In the genomic region with DNA sequence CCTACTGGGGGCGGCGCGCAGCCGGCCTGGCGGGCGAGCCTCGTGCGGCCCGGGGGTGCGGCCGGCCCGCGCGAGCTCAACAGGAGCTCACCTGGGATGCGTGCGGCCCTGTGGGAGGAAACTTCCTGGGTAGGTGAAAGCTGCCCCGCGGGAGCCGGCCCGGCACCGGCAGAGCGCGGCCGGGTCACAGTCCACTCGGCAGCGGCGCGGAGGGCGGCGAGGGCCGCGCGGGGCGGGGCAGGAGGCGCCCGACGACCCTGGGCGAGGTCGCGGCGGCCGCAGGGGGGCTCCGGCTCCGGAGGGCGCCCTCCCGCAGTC, we compare ENCODE assay signal across 8 cellular contexts. TPM values are rescaled to one million over a fixed set of nuclear protein-coding genes. Genes with fewer than 3 reads are reported as not detected.
A peak's percentile ranks its signal among the peaks of the same experiment; 100 is the strongest.
DNase-seq lines count a peak whose midpoint lies in the region; ATAC-seq and TF ChIP-seq lines count a peak whose summit lies in the region.

No MANE protein-coding gene starts in this region.

- H3K27ac ChIP-seq in Peyer's patch, result peak overlapping the region; percentile 92 to 100 (median 94)
- peak overlapping the region; percentile 80 for H3K27ac ChIP-seq in angular gyrus (ENCODE audit: low read depth, low read length)

- H3K27me3 ChIP-seq in Peyer's patch (no peaks in the 10 kb centered on the region), iPS-15b (ENCODE audit: control insufficient read depth, insufficient read depth, low read length) (no peaks in the 10 kb centered on the region)

- peak in 1 of 2 donors; percentile 88 for TF ChIP-seq POLR2A in Peyer's patch (IDR thresholded peaks at IDR 0.05)

- peak; percentile 38 for ATAC-seq in HG02852 (IDR thresholded peaks at IDR 0.05; ENCODE audit: unreplicated experiment)

- no peak for TF ChIP-seq CTCF in Peyer's patch (IDR thresholded peaks at IDR 0.05)

- DNase-seq in NCI-H345 (lab: John Stamatoyannopoulos, UW) (peak; percentile 43), NCI-H345 treated with DMSO at 0.1 percent for 48 hours (lab: John Stamatoyannopoulos, UW; ENCODE audit: unreplicated experiment) (no peak), Peyer's patch (peak; percentile 60 to 89 (median 86)), GM19240 (ENCODE audit: insufficient read length, low spot score) (no peak)
- DNase-seq in stimulated activated CD4-positive, alpha-beta T cell treated with anti-CD3 and anti-CD28 coated beads, Interleukin-15, amount 100 ng/mL, for 24 hours, result peak; percentile 68

- peaks cover 0 to 39% (median 12%) of the 10 kb centered on the region in 4 donors for H3K4me1 ChIP-seq in Peyer's patch
- H3K4me1 ChIP-seq in iPS-15b (ENCODE audit: control insufficient read depth, insufficient read depth, low read length), result peaks cover 10% of the 10 kb centered on the region

- H3K36me3 ChIP-seq in Peyer's patch, result no peaks in the 10 kb centered on the region
- no peaks in the 10 kb centered on the region for H3K36me3 ChIP-seq in iPS-15b (ENCODE audit: control insufficient read depth, insufficient read depth, low read length)

- H3K4me3 ChIP-seq in Peyer's patch, result peak overlapping the region; percentile 79 to 98 (median 92)
- H3K4me3 ChIP-seq in iPS-15b (ENCODE audit: low read depth, low read length), result peak overlapping the region; percentile 86

- no peaks in the 10 kb centered on the region for H3K9me3 ChIP-seq in Peyer's patch
- H3K9me3 ChIP-seq in iPS-15b (ENCODE audit: control insufficient read depth, insufficient read depth, low read length), result no peaks in the 10 kb centered on the region

- H3K9ac ChIP-seq in iPS-15b (ENCODE audit: low read depth, low read length), result peak overlapping the region; percentile 38

RNA-seq across cellular contexts. Expression of gene EPS15, which starts 0.4 kb away (rescaled TPM):
- total RNA-seq in Peyer's patch, result 100 to 1,000 TPM in 1 of 4 donors, 10 to 100 TPM in 3; 48.9 to 160 (median 65.6) TPM

Comparison
In these comparisons a context has a peak if more than half of its experiments do, and no peak if none do; other contexts are left out.
1. DNase-seq: peak in NCI-H345 (single experiment), Peyer's patch (3 of 3) and stimulated activated CD4-positive, alpha-beta T cell treated with anti-CD3 and anti-CD28 coated beads, Interleukin-15, amount 100 ng/mL, for 24 hours (single experiment); none in NCI-H345 treated with DMSO at 0.1 percent for 48 hours (single experiment) and GM19240 (single experiment).